In genomic region chr20:297098-297924, GRCh38 we compare ENCODE assay signal across 8 cellular contexts. TPM values are rescaled to one million over a fixed set of nuclear protein-coding genes. Genes with fewer than 3 reads are reported as not detected.
A peak's percentile ranks its signal among the peaks of the same experiment; 100 is the strongest.
DNase-seq lines count a peak whose midpoint lies in the region; ATAC-seq, FAIRE-seq and TF ChIP-seq lines count a peak whose summit lies in the region.

ZCCHC3 (plus strand) TSS chr20:297570; CDS start chr20:297587, 17 bp downstream.

- H3K36me3 ChIP-seq in astrocyte (ENCODE audit: insufficient read depth, low read length) = no peaks in the 10 kb centered on the region

- peak within 1 kb of the TSS; percentile 88 for H2AFZ ChIP-seq in astrocyte (ENCODE audit: low read depth, low read length)

- H3K4me1 Mint-ChIP-seq in astrocyte (ENCODE audit: low read depth, unreplicated experiment) = peaks cover 23% of the 10 kb centered on the region

- DNase-seq in NK-92 treated with Interleukin-12 subunit alpha and Interleukin-12 subunit beta, amount 100 ng/mL, for 24 hours (lab: John Stamatoyannopoulos, UW) = peak; percentile 86
- no peak for DNase-seq in NK-92 (lab: John Stamatoyannopoulos, UW; ENCODE audit: unreplicated experiment)
- peak; percentile 75 for DNase-seq in NCI-H187 treated with DMSO at 0.1 percent for 48 hours (lab: John Stamatoyannopoulos, UW)
- peak; percentile 69 for DNase-seq in T-helper 9 cell
- peak; percentile 86 for DNase-seq in astrocyte (ENCODE audit: low read depth)
- DNase-seq in hepatic stellate cell (ENCODE audit: low spot score) = peak; percentile 87
- DNase-seq in retina = peak; percentile 97

- H3K9me3 ChIP-seq in astrocyte (ENCODE audit: insufficient read depth, low read depth, low read length) = no peaks in the 10 kb centered on the region

- no peaks in the 10 kb centered on the region for H3K27me3 ChIP-seq in astrocyte (ENCODE audit: insufficient read depth, low read length)

- H3K27ac ChIP-seq in astrocyte (ENCODE audit: low read depth, low read length) = peak within 1 kb of the TSS; percentile 93

- peaks cover 48% of the 10 kb centered on the region for H3K79me2 ChIP-seq in astrocyte (ENCODE audit: insufficient read depth, low read length)

- H3K27ac Mint-ChIP-seq in astrocyte (ENCODE audit: unreplicated experiment) = peak within 1 kb of the TSS; percentile 97

- peak within 1 kb of the TSS; percentile 98 for H3K4me3 Mint-ChIP-seq in astrocyte (ENCODE audit: unreplicated experiment)

- no peak for TF ChIP-seq CTCF in astrocyte (IDR thresholded peaks at IDR 0.05; ENCODE audit: insufficient read depth, low read depth, low read length)

- H3K36me3 Mint-ChIP-seq in astrocyte (ENCODE audit: low read depth, unreplicated experiment) = no peaks in the 10 kb centered on the region

- H3K9me3 Mint-ChIP-seq in astrocyte (ENCODE audit: unreplicated experiment) = no peaks in the 10 kb centered on the region

- peak within 1 kb of the TSS; percentile 96 for H3K4me3 ChIP-seq in astrocyte (ENCODE audit: insufficient read depth, low read depth, low read length)

- no peak for FAIRE-seq in astrocyte (lab: Jason Lieb, UNC)

- ATAC-seq in HG02943 (IDR thresholded peaks at IDR 0.05; ENCODE audit: low read depth, unreplicated experiment) = peak; percentile 75

- H3K9ac ChIP-seq in astrocyte (ENCODE audit: low read length) = peak within 1 kb of the TSS; percentile 94

- no peaks in the 10 kb centered on the region for H3K27me3 Mint-ChIP-seq in astrocyte (ENCODE audit: low read depth, unreplicated experiment)

- H3K4me1 ChIP-seq in astrocyte (ENCODE audit: insufficient read depth, low read length) = peaks cover 26% of the 10 kb centered on the region

- peaks cover 33% of the 10 kb centered on the region for H4K20me1 ChIP-seq in astrocyte (ENCODE audit: insufficient read depth, low read length)

- H3K4me2 ChIP-seq in astrocyte (ENCODE audit: low read length) = peak within 1 kb of the TSS; percentile 99

RNA-seq across cellular contexts. Expression of gene ZCCHC3, which starts in this region (rescaled TPM):
- 18.6 and 20.2 TPM in 2 replicates for total RNA-seq in astrocyte
